ENCODE assay signal across 2 cellular contexts in the genomic region with DNA sequence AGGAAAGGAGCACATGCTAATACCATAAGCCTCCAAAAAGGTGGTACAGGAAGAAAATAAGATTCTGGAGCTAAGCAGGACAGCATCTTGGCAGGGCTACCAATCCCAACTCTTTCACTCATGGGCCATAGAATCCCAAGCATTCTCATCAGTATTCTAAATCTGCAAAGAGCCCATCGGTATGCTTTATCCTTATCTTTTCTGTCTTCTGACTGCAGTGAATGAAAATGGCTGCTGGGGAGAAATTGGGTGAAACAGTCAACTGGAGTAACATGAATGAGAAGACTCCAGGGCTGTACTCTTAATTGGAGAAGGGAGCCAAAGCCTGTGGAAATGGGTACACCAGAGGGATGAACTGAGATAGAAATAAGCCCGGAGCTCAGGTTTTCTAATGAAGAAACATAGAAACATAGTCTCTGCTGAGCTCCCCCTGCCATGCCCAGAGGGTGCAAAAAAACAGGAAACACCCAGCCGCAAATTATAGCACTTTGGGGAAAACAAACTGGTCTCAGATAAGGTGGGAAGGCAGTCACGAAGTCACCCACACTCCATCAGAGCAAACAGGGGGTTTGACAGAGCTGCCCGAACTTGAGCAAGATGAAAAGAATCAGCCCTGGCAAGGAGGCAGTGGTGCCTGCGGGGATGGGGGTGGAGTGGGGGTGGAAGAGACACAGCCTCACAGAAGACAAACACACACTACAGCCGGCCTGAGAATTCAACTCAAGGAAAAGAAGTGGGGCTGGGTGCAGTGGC.
TF ChIP-seq lines count a peak whose summit lies in the region.

No MANE protein-coding gene starts in this region.

TF ChIP-seq in HepG2, 621 proteins besides CTCF, POLR2A, EP300 and RAD21:
- TF ChIP-seq HNF4G (IDR thresholded peaks at IDR 0.05; ENCODE audit: borderline replicate concordance, low read depth, low read length) (no peak), HNF4G (CRISPR knock-in tag; IDR thresholded peaks at IDR 0.05; ENCODE audit: borderline replicate concordance, low read depth) (no peak), ZNF557 (CRISPR knock-in tag; IDR thresholded peaks at IDR 0.05) (no peak), RBFOX2 (IDR thresholded peaks at IDR 0.05; ENCODE audit: low read depth, low read length) (no peak), SRF (IDR thresholded peaks at IDR 0.05; ENCODE audit: low read depth, low read length) (no peak), ESRRA (CRISPR knock-in tag; IDR thresholded peaks at IDR 0.05; ENCODE audit: low read depth) (no peak), ASH2L (IDR thresholded peaks at IDR 0.05; ENCODE audit: insufficient read length, low read depth, low read length) (no peak), SIN3B (IDR thresholded peaks at IDR 0.05; ENCODE audit: low read length) (no peak), ZNF382 (CRISPR knock-in tag; IDR thresholded peaks at IDR 0.05; ENCODE audit: borderline replicate concordance) (no peak), NR2F2 (IDR thresholded peaks at IDR 0.05; ENCODE audit: borderline replicate concordance, low read depth) (no peak), PTBP1 (IDR thresholded peaks at IDR 0.05; ENCODE audit: low read depth, low read length, poor library complexity, severe bottlenecking) (no peak), CBX1 (IDR thresholded peaks at IDR 0.05; ENCODE audit: low read depth) (no peak), ZMYM3 (CRISPR knock-in tag; IDR thresholded peaks at IDR 0.05) (no peak)
- TF ChIP-seq, protein P1, sequence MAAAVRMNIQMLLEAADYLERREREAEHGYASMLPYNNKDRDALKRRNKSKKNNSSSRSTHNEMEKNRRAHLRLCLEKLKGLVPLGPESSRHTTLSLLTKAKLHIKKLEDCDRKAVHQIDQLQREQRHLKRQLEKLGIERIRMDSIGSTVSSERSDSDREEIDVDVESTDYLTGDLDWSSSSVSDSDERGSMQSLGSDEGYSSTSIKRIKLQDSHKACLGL (CRISPR knock-in tag; IDR thresholded peaks at IDR 0.05) = no peak
- TF ChIP-seq, protein P2, sequence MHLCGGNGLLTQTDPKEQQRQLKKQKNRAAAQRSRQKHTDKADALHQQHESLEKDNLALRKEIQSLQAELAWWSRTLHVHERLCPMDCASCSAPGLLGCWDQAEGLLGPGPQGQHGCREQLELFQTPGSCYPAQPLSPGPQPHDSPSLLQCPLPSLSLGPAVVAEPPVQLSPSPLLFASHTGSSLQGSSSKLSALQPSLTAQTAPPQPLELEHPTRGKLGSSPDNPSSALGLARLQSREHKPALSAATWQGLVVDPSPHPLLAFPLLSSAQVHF (CRISPR knock-in tag; IDR thresholded peaks at IDR 0.05) = no peak

TF ChIP-seq in SK-N-SH treated with all-trans-retinoic acid at 6 μM for 48 hours, 23 proteins besides CTCF, POLR2A, EP300 and RAD21:
- no peak for TF ChIP-seq TCF4 (CRISPR knock-in tag; IDR thresholded peaks at IDR 0.05; ENCODE audit: borderline replicate concordance)
- no peak for TF ChIP-seq ARNTL (CRISPR knock-in tag; IDR thresholded peaks at IDR 0.05; ENCODE audit: borderline replicate concordance, low read depth)
- TF ChIP-seq RARB (CRISPR knock-in tag; IDR thresholded peaks at IDR 0.05) = no peak
- TF ChIP-seq, protein P3, sequence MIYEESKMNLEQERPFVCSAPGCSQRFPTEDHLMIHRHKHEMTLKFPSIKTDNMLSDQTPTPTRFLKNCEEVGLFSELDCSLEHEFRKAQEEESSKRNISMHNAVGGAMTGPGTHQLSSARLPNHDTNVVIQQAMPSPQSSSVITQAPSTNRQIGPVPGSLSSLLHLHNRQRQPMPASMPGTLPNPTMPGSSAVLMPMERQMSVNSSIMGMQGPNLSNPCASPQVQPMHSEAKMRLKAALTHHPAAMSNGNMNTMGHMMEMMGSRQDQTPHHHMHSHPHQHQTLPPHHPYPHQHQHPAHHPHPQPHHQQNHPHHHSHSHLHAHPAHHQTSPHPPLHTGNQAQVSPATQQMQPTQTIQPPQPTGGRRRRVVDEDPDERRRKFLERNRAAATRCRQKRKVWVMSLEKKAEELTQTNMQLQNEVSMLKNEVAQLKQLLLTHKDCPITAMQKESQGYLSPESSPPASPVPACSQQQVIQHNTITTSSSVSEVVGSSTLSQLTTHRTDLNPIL (CRISPR knock-in tag; IDR thresholded peaks at IDR 0.05; ENCODE audit: low read depth) = no peak
- TF ChIP-seq GLIS3 (CRISPR knock-in tag; IDR thresholded peaks at IDR 0.05) = no peak
- TF ChIP-seq, protein P4, sequence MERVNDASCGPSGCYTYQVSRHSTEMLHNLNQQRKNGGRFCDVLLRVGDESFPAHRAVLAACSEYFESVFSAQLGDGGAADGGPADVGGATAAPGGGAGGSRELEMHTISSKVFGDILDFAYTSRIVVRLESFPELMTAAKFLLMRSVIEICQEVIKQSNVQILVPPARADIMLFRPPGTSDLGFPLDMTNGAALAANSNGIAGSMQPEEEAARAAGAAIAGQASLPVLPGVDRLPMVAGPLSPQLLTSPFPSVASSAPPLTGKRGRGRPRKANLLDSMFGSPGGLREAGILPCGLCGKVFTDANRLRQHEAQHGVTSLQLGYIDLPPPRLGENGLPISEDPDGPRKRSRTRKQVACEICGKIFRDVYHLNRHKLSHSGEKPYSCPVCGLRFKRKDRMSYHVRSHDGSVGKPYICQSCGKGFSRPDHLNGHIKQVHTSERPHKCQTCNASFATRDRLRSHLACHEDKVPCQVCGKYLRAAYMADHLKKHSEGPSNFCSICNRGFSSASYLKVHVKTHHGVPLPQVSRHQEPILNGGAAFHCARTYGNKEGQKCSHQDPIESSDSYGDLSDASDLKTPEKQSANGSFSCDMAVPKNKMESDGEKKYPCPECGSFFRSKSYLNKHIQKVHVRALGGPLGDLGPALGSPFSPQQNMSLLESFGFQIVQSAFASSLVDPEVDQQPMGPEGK (CRISPR knock-in tag; IDR thresholded peaks at IDR 0.05; ENCODE audit: borderline replicate concordance) = no peak
- no peak for TF ChIP-seq ZNF8 (CRISPR knock-in tag; IDR thresholded peaks at IDR 0.05)
- no peak for TF ChIP-seq PPARA (CRISPR knock-in tag; IDR thresholded peaks at IDR 0.05; ENCODE audit: borderline replicate concordance)
- no peak for TF ChIP-seq ZC3H10 (CRISPR knock-in tag; IDR thresholded peaks at IDR 0.05)
- no peak for TF ChIP-seq SNAI2 (CRISPR knock-in tag; IDR thresholded peaks at IDR 0.05)
- TF ChIP-seq CSDC2 (CRISPR knock-in tag; IDR thresholded peaks at IDR 0.05) = no peak
- TF ChIP-seq ZNF70 (CRISPR knock-in tag; IDR thresholded peaks at IDR 0.05) = no peak
